11 cellular contexts compared by ENCODE assay signal in the genomic region with DNA sequence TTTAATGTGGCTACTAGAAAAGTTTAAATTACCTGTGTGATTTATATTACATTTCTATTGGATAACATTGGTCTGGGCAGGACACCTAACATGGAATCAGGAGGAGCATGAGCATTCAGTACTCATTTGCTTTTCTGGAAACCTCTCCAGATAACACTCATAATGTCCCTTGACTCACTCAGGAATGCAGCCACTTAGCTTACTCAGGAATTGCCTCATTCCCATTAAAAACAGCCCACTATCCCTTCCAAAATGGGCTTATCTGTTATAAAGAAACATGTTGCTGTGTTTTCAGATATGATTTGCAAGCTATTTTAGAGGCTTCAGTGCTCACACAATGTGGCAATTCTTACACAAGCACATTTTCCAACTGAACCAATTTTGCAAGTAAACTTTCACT. TPM values are rescaled to one million over a fixed set of nuclear protein-coding genes. Genes with fewer than 3 reads are reported as not detected.
A peak's percentile ranks its signal among the peaks of the same experiment; 100 is the strongest.
DNase-seq lines count a peak whose midpoint lies in the region; ATAC-seq and TF ChIP-seq lines count a peak whose summit lies in the region.
"Had no signal": no experiment of that assay in that cellular context is flagged by ENCODE, and none has a peak within 500 bp of the region (broad histone marks: within the 10 kb centered on the region; RNA-seq: fewer than 3 reads in every experiment).

No MANE protein-coding gene starts in this region.

- intact Hi-C loops in Calu3 (cut with micrococcal nuclease; ENCODE audit: unreplicated experiment): no loop called here
- intact Hi-C loops in Panc1 (cut with micrococcal nuclease; ENCODE audit: unreplicated experiment): no loop called here

- H3K27me3 Mint-ChIP-seq in Calu3 (ENCODE audit: unreplicated experiment): no peaks in the 10 kb centered on the region
- H3K27me3 Mint-ChIP-seq in osteocyte (ENCODE audit: unreplicated experiment): no peaks in the 10 kb centered on the region
- no peaks in the 10 kb centered on the region for H3K27me3 Mint-ChIP-seq in type B pancreatic cell

- in situ Hi-C loops in Panc1 (cut with HindIII; ENCODE audit: low pct_unique_long_range_greater_than_20kb, low sequenced_read_pairs): no loop called here

- H3K9me3 ChIP-seq in Panc1 (ENCODE audit: control insufficient read depth, insufficient read depth, low read depth, low read length): no peaks in the 10 kb centered on the region

- no peaks in the 10 kb centered on the region for H3K9me3 Mint-ChIP-seq in Calu3 (ENCODE audit: low read depth, unreplicated experiment)
- no peaks in the 10 kb centered on the region for H3K9me3 Mint-ChIP-seq in osteocyte (ENCODE audit: unreplicated experiment)
- H3K9me3 Mint-ChIP-seq in type B pancreatic cell: no peaks in the 10 kb centered on the region

- no peak for DNase-seq in Calu3
- peak; percentile 66 for DNase-seq in Panc1 (ENCODE audit: low read depth, low spot score)
- peak; percentile 99 for DNase-seq in fibroblast of the aortic adventitia (ENCODE audit: low read depth)
- DNase-seq in osteocyte (ENCODE audit: extremely low spot score, unreplicated experiment): no peak
- no peak for DNase-seq in HK-2 (ENCODE audit: unreplicated experiment)
- DNase-seq in T-helper 2 cell: no peak
- DNase-seq in type B pancreatic cell (ENCODE audit: extremely low spot score, unreplicated experiment): no peak
- DNase-seq: activated effector memory CD4-positive, alpha-beta T cell treated with Interleukin-2 at 50 U/mL for 16 hours; NK-92 treated with Interleukin-12 subunit alpha and Interleukin-12 subunit beta, amount 100 ng/mL, for 24 hours; stimulated activated naive CD4-positive, alpha-beta T cell treated with Interleukin-2 at 50 U/mL for 16 hours had no signal

- no peak overlapping the region for H3K4me3 ChIP-seq in Panc1 (ENCODE audit: low read depth in 2 of 2, low read length in 2 of 2)
- no peak overlapping the region for H3K4me3 ChIP-seq in fibroblast of the aortic adventitia (ENCODE audit: low read depth, low read length)

- TF ChIP-seq CTCF in Calu3 (IDR thresholded peaks at IDR 0.05; ENCODE audit: unreplicated experiment) (no peak), Panc1 (IDR thresholded peaks at IDR 0.05) (no peak), fibroblast of the aortic adventitia (IDR thresholded peaks at IDR 0.05; ENCODE audit: insufficient read depth, low read length) (no peak), osteocyte (IDR thresholded peaks at IDR 0.05) (no peak), type B pancreatic cell (conservative IDR thresholded peaks at IDR 0.05) (no peak)

- peaks cover 19% of the 10 kb centered on the region for H3K4me1 Mint-ChIP-seq in Calu3 (ENCODE audit: low read depth, unreplicated experiment)
- H3K4me1 Mint-ChIP-seq in osteocyte (ENCODE audit: unreplicated experiment): peaks cover 69% of the 10 kb centered on the region
- H3K4me1 Mint-ChIP-seq in type B pancreatic cell (ENCODE audit: unreplicated experiment): peaks cover 12% of the 10 kb centered on the region

- no peaks in the 10 kb centered on the region for H3K36me3 Mint-ChIP-seq in Calu3 (ENCODE audit: insufficient read depth, unreplicated experiment)
- peaks cover 2% of the 10 kb centered on the region for H3K36me3 Mint-ChIP-seq in osteocyte (ENCODE audit: unreplicated experiment)
- H3K36me3 Mint-ChIP-seq in type B pancreatic cell: no peaks in the 10 kb centered on the region

- H3K4me3 Mint-ChIP-seq in Calu3 (ENCODE audit: low read depth, unreplicated experiment) (no peak overlapping the region), osteocyte (ENCODE audit: unreplicated experiment) (no peak overlapping the region), type B pancreatic cell (no peak overlapping the region)

- POLR2A ChIA-PET in Panc1 (lab: Charles Lee): no interaction called here

- ATAC-seq in Panc1 (peak; percentile 84), HG03432 (IDR thresholded peaks at IDR 0.05; ENCODE audit: unreplicated experiment) (no peak)

- H3K4me1 ChIP-seq in Panc1 (ENCODE audit: control insufficient read depth, insufficient read depth, low read length): peaks cover 16% of the 10 kb centered on the region

- peak overlapping the region; percentile 81 for H3K27ac ChIP-seq in Panc1 (ENCODE audit: low read length)

- H3K27ac Mint-ChIP-seq in Calu3 (ENCODE audit: unreplicated experiment): peak overlapping the region; percentile 92
- peak overlapping the region; percentile 98 for H3K27ac Mint-ChIP-seq in osteocyte (ENCODE audit: unreplicated experiment)
- no peak overlapping the region for H3K27ac Mint-ChIP-seq in type B pancreatic cell

- BruUV-seq in Calu3 (replicated peaks; lab: Mats Ljungman, UMichigan) (no TSS peak), Panc1 (replicated peaks; lab: Mats Ljungman, UMichigan) (no TSS peak)

- no peaks in the 10 kb centered on the region for H3K27me3 ChIP-seq in Panc1 (ENCODE audit: control insufficient read depth, insufficient read depth, low read length)

- no peaks in the 10 kb centered on the region for H3K36me3 ChIP-seq in Panc1 (ENCODE audit: control insufficient read depth, insufficient read depth, low read length)

- CTCF ChIA-PET in Calu3 (lab: Charles Lee) (no interaction called here), Panc1 (lab: Charles Lee) (no interaction called here)

RNA-seq across cellular contexts. Expression of a gene that starts 17.1 kb away (rescaled TPM):
- total RNA-seq in Calu3 (2022) (10.8 and 12.7 TPM in 2 replicates), Panc1 (2021; ENCODE audit: unreplicated experiment) (30.4 TPM), fibroblast of the aortic adventitia (ENCODE audit: low replicate concordance) (117 and 204 TPM in 2 replicates), osteocyte (39.2 and 39.8 TPM in 2 replicates), type B pancreatic cell (ENCODE audit: low replicate concordance) (14.7 and 15.2 TPM in 2 replicates)
- polyA plus RNA-seq in Panc1 (2012; ENCODE audit: insufficient read length): 12.3 TPM

Comparison
In these comparisons a context has a peak if more than half of its experiments do, and no peak if none do; other contexts are left out.
1. DNase-seq: peak in Panc1 (single experiment) and fibroblast of the aortic adventitia (single experiment); none in Calu3 (single experiment), osteocyte (single experiment), HK-2 (single experiment), T-helper 2 cell (0 of 5) and type B pancreatic cell (single experiment).